29 cellular contexts compared by ENCODE assay signal in the genomic region with DNA sequence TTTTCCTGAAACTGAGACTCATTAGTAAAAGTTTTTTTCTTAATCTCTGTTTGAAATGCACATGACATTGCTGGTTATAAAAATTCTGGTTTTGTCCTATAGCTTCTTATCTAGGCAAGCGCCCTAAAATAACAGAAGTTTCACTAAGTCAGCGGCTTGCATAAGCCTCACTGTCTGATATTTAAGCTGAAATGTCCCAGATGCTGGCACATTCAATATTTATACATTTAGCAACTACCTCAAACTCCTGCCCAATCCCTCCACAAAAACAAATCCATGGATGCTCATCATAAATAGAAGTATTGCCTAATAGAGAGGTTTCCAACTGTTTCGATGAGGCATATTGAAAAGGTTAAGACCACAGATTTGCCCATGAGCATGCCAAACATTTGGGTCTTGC.
"Had no signal": no experiment of that assay in that cellular context is flagged by ENCODE, and none has a peak within 500 bp of the region (broad histone marks: within the 10 kb centered on the region; RNA-seq: fewer than 3 reads in every experiment).

No MANE protein-coding gene starts in this region.

- H3K79me2 ChIP-seq: parathyroid adenoma had no signal

- H3K4me1 ChIP-seq: gastroesophageal sphincter, left ventricle myocardium inferior, lower lobe of right lung, parathyroid adenoma, right lobe of liver, stomach, tibial artery had no signal

- H3K9me3 ChIP-seq: gastroesophageal sphincter, lower lobe of right lung, mucosa of descending colon, neutrophil, right lobe of liver, stomach, testis, tibial artery had no signal

- H3K27me3 ChIP-seq: gastroesophageal sphincter, neutrophil, right lobe of liver, stomach, testis, tibial artery had no signal

- FAIRE-seq: endometrium had no signal

- H3K9ac ChIP-seq: parathyroid adenoma had no signal

- ATAC-seq: effector memory CD8-positive, alpha-beta T cell; gastroesophageal sphincter; heart right ventricle; left colon; lower lobe of right lung; mucosa of descending colon; natural killer cell treated with Interleukin-12 subunit alpha and Interleukin-12 subunit beta and Interleukin-15 and Interleukin-18, amount 100 ng/mL, for 72 hours; right lobe of liver had no signal

- H3K36me3 ChIP-seq: gastroesophageal sphincter, heart right ventricle, left ventricle myocardium inferior, lower lobe of right lung, neutrophil, right lobe of liver, stomach, tibial artery had no signal

- H3K27ac ChIP-seq: gastroesophageal sphincter, left ventricle myocardium inferior, lower lobe of right lung, neutrophil, parathyroid adenoma, right lobe of liver, stomach, testis, tibial artery had no signal

- H2AFZ ChIP-seq: parathyroid adenoma had no signal

- H3K4me3 ChIP-seq: gastroesophageal sphincter, heart right ventricle, left ventricle myocardium inferior, lower lobe of right lung, mucosa of descending colon, right lobe of liver, smooth muscle cell, stomach, testis, tibial artery had no signal

- DNase-seq: cortex of kidney; effector memory CD8-positive, alpha-beta T cell; erythroblast; heart right ventricle; hippocampal formation; immature natural killer cell; islet precursor cell; kidney glomerular epithelial cell; left colon; left ventricle myocardium inferior; lower lobe of right lung; mucosa of descending colon; naive B cell; right lobe of liver; stimulated activated CD4-positive, alpha-beta T cell treated with anti-CD3 and anti-CD28 coated beads, Interleukin-12 subunit alpha, Interleukin-12 subunit beta, amount 100 ng/mL, for 4 hours; stimulated activated CD4-positive, alpha-beta T cell treated with anti-CD3 and anti-CD28 coated beads, Interleukin-1b, Interleukin-23, amount 100 ng/mL, for 48 hours; stimulated activated CD4-positive, alpha-beta T cell treated with anti-CD3 and anti-CD28 coated beads, Interleukin-4, amount 100 ng/mL, for 1 hour; stimulated activated CD8-positive, alpha-beta memory T cell treated with anti-CD3 and anti-CD28 coated beads, Interleukin-4, amount 100 ng/mL, for 48 hours; stimulated activated naive CD4-positive, alpha-beta T cell; stomach; substantia nigra; testis; tibial artery had no signal

- H3K4me2 ChIP-seq: smooth muscle cell had no signal
